In genomic region chr3:13574083-13574797, GRCh38 we compare ENCODE assay signal across 24 cellular contexts. TPM values are rescaled to one million over a fixed set of nuclear protein-coding genes. Genes with fewer than 3 reads are reported as not detected.
DNase-seq lines count a peak whose midpoint lies in the region; ATAC-seq and TF ChIP-seq lines count a peak whose summit lies in the region.
"Had no signal": no experiment of that assay in that cellular context is flagged by ENCODE, and none has a peak within 500 bp of the region (broad histone marks: within the 10 kb centered on the region; RNA-seq: fewer than 3 reads in every experiment).

No MANE protein-coding gene starts in this region.

- H3K27me3 ChIP-seq in right cardiac atrium (ENCODE audit: control insufficient read depth, insufficient read depth) (no peaks in the 10 kb centered on the region), adipocyte (replicated peaks; ENCODE audit: control insufficient read depth, insufficient read depth, low read length) (no peaks in the 10 kb centered on the region)

- intact Hi-C loops in right cardiac atrium (cut with DNase I), result no loop called here
- intact Hi-C loops in Right ventricle myocardium inferior (cut with DNase I), result no loop called here

- H3K27ac Mint-ChIP-seq in mesothelial cell of epicardium, result peak overlapping the region; percentile 87
- H3K27ac Mint-ChIP-seq: activated CD4-positive, alpha-beta memory T cell treated with anti-CD3 and anti-CD28 coated beads, Interleukin-2, amount 10 ng/mL, durations not matched to agents 7 days and 5 days; activated T-helper 1 cell treated with anti-CD3 and anti-CD28 coated beads, Interleukin-12 subunit alpha, Interleukin-12 subunit beta, Interleukin-2, Interleukin-4 antibody, amounts not matched to agents 30 ng/mL and 10 ng/mL and 1 ng/mL, durations not matched to agents 14 hours and 24 hours and 36 hours; CD4-positive, alpha-beta memory T cell; immature natural killer cell had no signal

- H3K4me1 Mint-ChIP-seq in mesothelial cell of epicardium, result peaks cover 27% of the 10 kb centered on the region
- H3K4me1 Mint-ChIP-seq: activated CD4-positive, alpha-beta memory T cell treated with anti-CD3 and anti-CD28 coated beads, Interleukin-2, amount 10 ng/mL, durations not matched to agents 7 days and 5 days; CD4-positive, alpha-beta memory T cell; immature natural killer cell had no signal

- H3K36me3 Mint-ChIP-seq in mesothelial cell of epicardium, result no peaks in the 10 kb centered on the region
- H3K36me3 Mint-ChIP-seq: CD4-positive, alpha-beta memory T cell; immature natural killer cell; WTC11 had no signal

- 62% methylated on average over 18 of the region's 18 CpGs for WGBS in right cardiac atrium

- H3K9me3 ChIP-seq in right cardiac atrium (ENCODE audit: control insufficient read depth, low read length) (no peaks in the 10 kb centered on the region), adipocyte (ENCODE audit: control insufficient read depth, low read length) (no peaks in the 10 kb centered on the region)
- H3K9me3 ChIP-seq: lower lobe of right lung, spleen had no signal

- H3K4me3 ChIP-seq in right cardiac atrium (ENCODE audit: low read length), result no peak overlapping the region
- H3K4me3 ChIP-seq in adipocyte (ENCODE audit: low read length), result no peak overlapping the region
- H3K4me3 ChIP-seq: lower lobe of right lung, spleen had no signal

- no peak overlapping the region for H3K27ac ChIP-seq in right cardiac atrium (ENCODE audit: low read length)
- H3K27ac ChIP-seq: lower lobe of right lung, parathyroid adenoma, spleen had no signal

- peaks cover 51% of the 10 kb centered on the region for H3K36me3 ChIP-seq in adipocyte (ENCODE audit: control insufficient read depth, insufficient read depth, low read length, severe bottlenecking)
- H3K36me3 ChIP-seq: lower lobe of right lung had no signal

- H3K9ac ChIP-seq in adipocyte (ENCODE audit: low read length), result peak overlapping the region; percentile 72
- H3K9ac ChIP-seq: parathyroid adenoma had no signal

- H3K27me3 Mint-ChIP-seq in mesothelial cell of epicardium (ENCODE audit: low read depth), result no peaks in the 10 kb centered on the region
- H3K27me3 Mint-ChIP-seq: activated naive CD8-positive, alpha-beta T cell treated with anti-CD3 and anti-CD28 coated beads, Interleukin-2, amount 50 U/mL, for 24 hours had no signal

- DNase-seq in right cardiac atrium (peak in 2 of 3 donors; percentile 46 to 47), Right ventricle myocardium inferior (ENCODE audit: missing footprints) (no peak), adipocyte (ENCODE audit: low read depth) (peak; percentile 27), mesothelial cell of epicardium (ENCODE audit: low spot score in 2 of 2, unreplicated experiment in 2 of 2) (peak in 1 of 2 experiments; percentile 62), pons (ENCODE audit: low spot score) (no peak), NOMO-1 (lab: John Stamatoyannopoulos, UW; ENCODE audit: unreplicated experiment in 2 of 2) (no peak)
- DNase-seq: ACHN; activated CD4-positive, alpha-beta memory T cell treated with anti-CD3 and anti-CD28 coated beads, Interleukin-2, amount 10 ng/mL, durations not matched to agents 7 days and 5 days; CD4-positive, alpha-beta memory T cell; DMS79; immature natural killer cell; lower lobe of right lung; NCI-H1930; Right ventricle myocardium superior; spleen had no signal

- TF ChIP-seq CTCF in mesothelial cell of epicardium (IDR thresholded peaks at IDR 0.05; ENCODE audit: unreplicated experiment), result no peak

- ATAC-seq in right cardiac atrium, result no peak
- ATAC-seq in Right ventricle myocardium inferior, result no peak
- ATAC-seq in GM19351 (IDR thresholded peaks at IDR 0.05; ENCODE audit: unreplicated experiment), result no peak
- ATAC-seq in HG03521 (IDR thresholded peaks at IDR 0.05; ENCODE audit: unreplicated experiment), result no peak
- ATAC-seq: esophagus mucosa, lower lobe of right lung, WTC11 had no signal

- H3K9me3 Mint-ChIP-seq in mesothelial cell of epicardium, result no peaks in the 10 kb centered on the region
- H3K9me3 Mint-ChIP-seq: activated CD4-positive, alpha-beta memory T cell treated with anti-CD3 and anti-CD28 coated beads, Interleukin-2, amount 10 ng/mL, durations not matched to agents 7 days and 5 days; activated naive CD8-positive, alpha-beta T cell treated with anti-CD3 and anti-CD28 coated beads, Interleukin-2, amount 50 U/mL, for 24 hours; activated T-helper 1 cell treated with anti-CD3 and anti-CD28 coated beads, Interleukin-12 subunit alpha, Interleukin-12 subunit beta, Interleukin-2, Interleukin-4 antibody, amounts not matched to agents 30 ng/mL and 10 ng/mL and 1 ng/mL, durations not matched to agents 14 hours and 24 hours and 36 hours; CD4-positive, alpha-beta memory T cell; immature natural killer cell; WTC11 had no signal

- no peak overlapping the region for H3K4me3 Mint-ChIP-seq in mesothelial cell of epicardium
- H3K4me3 Mint-ChIP-seq: activated CD4-positive, alpha-beta memory T cell treated with anti-CD3 and anti-CD28 coated beads, Interleukin-2, amount 10 ng/mL, durations not matched to agents 7 days and 5 days; activated naive CD8-positive, alpha-beta T cell treated with anti-CD3 and anti-CD28 coated beads, Interleukin-2, amount 50 U/mL, for 24 hours; activated T-helper 1 cell treated with anti-CD3 and anti-CD28 coated beads, Interleukin-12 subunit alpha, Interleukin-12 subunit beta, Interleukin-2, Interleukin-4 antibody, amounts not matched to agents 30 ng/mL and 10 ng/mL and 1 ng/mL, durations not matched to agents 14 hours and 24 hours and 36 hours; CD4-positive, alpha-beta memory T cell; immature natural killer cell; WTC11 had no signal

- H3K4me1 ChIP-seq in right cardiac atrium (ENCODE audit: control insufficient read depth, insufficient read depth, low read length) (peaks cover 14% of the 10 kb centered on the region), adipocyte (ENCODE audit: control insufficient read depth, insufficient read depth, low read length) (peaks cover 43% of the 10 kb centered on the region)
- H3K4me1 ChIP-seq: lower lobe of right lung, parathyroid adenoma, spleen had no signal

RNA-seq across cellular contexts. Expression of gene FBLN2, which starts 25.3 kb away (rescaled TPM):
- 100 to 1,000 TPM; 165 to 323 (median 258) TPM for total RNA-seq in right cardiac atrium
- polyA plus RNA-seq in right cardiac atrium, result 124 TPM
- total RNA-seq in Right ventricle myocardium inferior, result 81.1 TPM
- total RNA-seq in mesothelial cell of epicardium, result 63.3 to 68.6 TPM (median 67.5 TPM) in 3 replicates
- total RNA-seq: activated CD4-positive, alpha-beta memory T cell treated with anti-CD3 and anti-CD28 coated beads, Interleukin-2, amount 10 ng/mL, durations not matched to agents 7 days and 5 days; activated T-helper 1 cell treated with anti-CD3 and anti-CD28 coated beads, Interleukin-12 subunit alpha, Interleukin-12 subunit beta, Interleukin-2, Interleukin-4 antibody, amounts not matched to agents 30 ng/mL and 10 ng/mL and 1 ng/mL, durations not matched to agents 14 hours and 24 hours and 36 hours; CD4-positive, alpha-beta memory T cell; NCI-H460; T-helper 2 cell treated with Interferon-gamma antibody and Interleukin-4, amounts not matched to agents 100 ng/mL and 5 ng/mL, for 36 hours had no signal
- polyA plus RNA-seq: CD4-positive, alpha-beta memory T cell had no signal

Comparison
In these comparisons a context has a peak if more than half of its experiments do, and no peak if none do; other contexts are left out.
1. DNase-seq: peak in right cardiac atrium (2 of 3) and adipocyte (single experiment); none in Right ventricle myocardium inferior (single experiment), pons (single experiment) and NOMO-1 (0 of 2).